Comparison of ENCODE assay signal across 24 cellular contexts in genomic region chr2:126673215-126673614, GRCh38.
"Had no signal": no experiment of that assay in that cellular context is flagged by ENCODE, and none has a peak within 500 bp of the region (broad histone marks: within the 10 kb centered on the region; RNA-seq: fewer than 3 reads in every experiment).

No MANE protein-coding gene starts in this region.

- H3K9me3 ChIP-seq: pancreas, psoas muscle, right lobe of liver, testis, vagina had no signal

- H3K27ac ChIP-seq: epithelial cell of prostate, esophagus squamous epithelium, gastroesophageal sphincter, pancreas, right lobe of liver, testis, tibial nerve, upper lobe of right lung, vagina had no signal

- H3K36me3 ChIP-seq: pancreas, right lobe of liver, upper lobe of right lung, vagina had no signal

- H3K4me1 ChIP-seq: right lobe of liver, testis had no signal

- H3K27ac Mint-ChIP-seq: stimulated activated naive CD8-positive, alpha-beta T cell treated with anti-CD3 and anti-CD28 coated beads, Interleukin-15, amount 100 ng/mL, for 72 hours had no signal

- DNase-seq: effector memory CD4-positive, alpha-beta T cell; esophagus squamous epithelium; foreskin fibroblast; glutamatergic neuron; immature natural killer cell; mesendoderm; mucosa of descending colon; occipital lobe; pancreas; psoas muscle; retina; right lobe of liver; stimulated activated CD4-positive, alpha-beta T cell treated with anti-CD3 and anti-CD28 coated beads, Interleukin-15, amount 100 ng/mL, for 24 hours; stimulated activated CD4-positive, alpha-beta T cell treated with anti-CD3 and anti-CD28 coated beads, Interleukin-2, amount 100 ng/mL, for 24 hours; stimulated activated CD4-positive, alpha-beta T cell treated with anti-CD3 and anti-CD28 coated beads, Interleukin-4, amount 100 ng/mL, for 4 hours; stimulated activated naive B cell treated with anti-CD40 and anti-IgM and Interleukin-4, amounts not matched to agents 10 μg/mL and 1 μg/mL and 100 μg/mL, for 72 hours; stimulated activated naive CD8-positive, alpha-beta T cell treated with anti-CD3 and anti-CD28 coated beads, Interleukin-15, amount 100 ng/mL, for 72 hours; testis; upper lobe of right lung had no signal

- H3K27me3 ChIP-seq: esophagus squamous epithelium, gastroesophageal sphincter, pancreas, right lobe of liver, testis, tibial nerve, upper lobe of right lung, vagina had no signal

- ATAC-seq: gastroesophageal sphincter; mucosa of descending colon; pancreas; stimulated activated naive B cell treated with anti-CD40 and anti-IgM and Interleukin-4, amounts not matched to agents 10 μg/mL and 1 μg/mL and 100 μg/mL, for 72 hours; upper lobe of right lung had no signal

- H3K4me3 Mint-ChIP-seq: immature natural killer cell; natural killer cell treated with Interleukin-12 subunit alpha and Interleukin-12 subunit beta and Interleukin-15 and Interleukin-18, amount 100 ng/mL, for 72 hours; stimulated activated naive B cell treated with anti-CD40 and anti-IgM and Interleukin-4, amounts not matched to agents 10 μg/mL and 1 μg/mL and 100 μg/mL, for 72 hours; stimulated activated naive CD8-positive, alpha-beta T cell treated with anti-CD3 and anti-CD28 coated beads, Interleukin-15, amount 100 ng/mL, for 72 hours had no signal

- H3K4me3 ChIP-seq: esophagus squamous epithelium, gastroesophageal sphincter, mucosa of descending colon, pancreas, psoas muscle, right lobe of liver, testis, tibial nerve, upper lobe of right lung, vagina had no signal

- H3K27me3 Mint-ChIP-seq: natural killer cell treated with Interleukin-12 subunit alpha and Interleukin-12 subunit beta and Interleukin-15 and Interleukin-18, amount 100 ng/mL, for 72 hours; stimulated activated naive B cell treated with anti-CD40 and anti-IgM and Interleukin-4, amounts not matched to agents 10 μg/mL and 1 μg/mL and 100 μg/mL, for 72 hours; stimulated activated naive CD8-positive, alpha-beta T cell treated with anti-CD3 and anti-CD28 coated beads, Interleukin-15, amount 100 ng/mL, for 72 hours had no signal
